2 cellular contexts compared by ENCODE assay signal in the genomic region with DNA sequence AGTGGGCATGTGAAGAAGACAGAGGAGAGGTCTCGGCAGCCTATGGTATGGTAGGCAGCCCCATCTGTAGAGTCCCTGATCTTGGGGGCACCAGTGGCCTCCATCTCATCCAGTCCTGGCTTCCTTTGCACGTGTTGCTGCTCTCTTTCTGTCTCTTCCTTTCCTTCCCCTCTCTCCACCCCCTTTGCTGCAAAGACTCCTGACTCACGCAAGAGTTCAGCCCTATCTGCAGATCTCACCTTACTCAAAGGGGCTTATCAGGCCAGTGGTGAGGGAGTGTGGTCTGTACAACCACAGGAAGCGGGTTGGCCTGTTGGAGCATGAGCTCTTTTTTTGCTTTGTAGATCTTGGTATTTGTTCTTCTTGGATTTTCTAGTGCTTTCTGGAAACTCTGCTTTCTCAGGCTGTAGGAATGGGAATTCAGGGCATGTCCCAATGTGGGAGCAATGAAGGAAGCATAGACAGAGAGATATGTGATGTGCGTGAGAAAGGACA.
TF ChIP-seq lines count a peak whose summit lies in the region.

No MANE protein-coding gene starts in this region.

TF ChIP-seq in K562, 482 proteins besides CTCF, POLR2A, EP300 and RAD21 (continues in another document):
- TF ChIP-seq ELF2 (CRISPR knock-in tag; IDR thresholded peaks at IDR 0.05) (no peak), PTTG1 (tag; IDR thresholded peaks at IDR 0.05; ENCODE audit: low read depth) (no peak), NFYB (IDR thresholded peaks at IDR 0.05; ENCODE audit: extremely low read depth, insufficient read length) (no peak), STAT5A (IDR thresholded peaks at IDR 0.05; ENCODE audit: borderline replicate concordance, low read length) (peak; percentile 87), BACH1 (tag; IDR thresholded peaks at IDR 0.05) (peak; percentile 86; the same call in 1 of the 2 replicates), IRF2 (CRISPR knock-in tag; IDR thresholded peaks at IDR 0.05) (no peak), COPS2 (conservative IDR thresholded peaks at IDR 0.05) (no peak), ZSCAN29 (IDR thresholded peaks at IDR 0.05) (no peak), ZBTB8A (IDR thresholded peaks at IDR 0.05; ENCODE audit: partially characterized antibody) (no peak), XRCC3 (IDR thresholded peaks at IDR 0.05) (no peak), ZSCAN32 (CRISPR knock-in tag; IDR thresholded peaks at IDR 0.05) (no peak), CEBPB (tag; IDR thresholded peaks at IDR 0.05) (peak; percentile 73)
- TF ChIP-seq, protein P1, sequence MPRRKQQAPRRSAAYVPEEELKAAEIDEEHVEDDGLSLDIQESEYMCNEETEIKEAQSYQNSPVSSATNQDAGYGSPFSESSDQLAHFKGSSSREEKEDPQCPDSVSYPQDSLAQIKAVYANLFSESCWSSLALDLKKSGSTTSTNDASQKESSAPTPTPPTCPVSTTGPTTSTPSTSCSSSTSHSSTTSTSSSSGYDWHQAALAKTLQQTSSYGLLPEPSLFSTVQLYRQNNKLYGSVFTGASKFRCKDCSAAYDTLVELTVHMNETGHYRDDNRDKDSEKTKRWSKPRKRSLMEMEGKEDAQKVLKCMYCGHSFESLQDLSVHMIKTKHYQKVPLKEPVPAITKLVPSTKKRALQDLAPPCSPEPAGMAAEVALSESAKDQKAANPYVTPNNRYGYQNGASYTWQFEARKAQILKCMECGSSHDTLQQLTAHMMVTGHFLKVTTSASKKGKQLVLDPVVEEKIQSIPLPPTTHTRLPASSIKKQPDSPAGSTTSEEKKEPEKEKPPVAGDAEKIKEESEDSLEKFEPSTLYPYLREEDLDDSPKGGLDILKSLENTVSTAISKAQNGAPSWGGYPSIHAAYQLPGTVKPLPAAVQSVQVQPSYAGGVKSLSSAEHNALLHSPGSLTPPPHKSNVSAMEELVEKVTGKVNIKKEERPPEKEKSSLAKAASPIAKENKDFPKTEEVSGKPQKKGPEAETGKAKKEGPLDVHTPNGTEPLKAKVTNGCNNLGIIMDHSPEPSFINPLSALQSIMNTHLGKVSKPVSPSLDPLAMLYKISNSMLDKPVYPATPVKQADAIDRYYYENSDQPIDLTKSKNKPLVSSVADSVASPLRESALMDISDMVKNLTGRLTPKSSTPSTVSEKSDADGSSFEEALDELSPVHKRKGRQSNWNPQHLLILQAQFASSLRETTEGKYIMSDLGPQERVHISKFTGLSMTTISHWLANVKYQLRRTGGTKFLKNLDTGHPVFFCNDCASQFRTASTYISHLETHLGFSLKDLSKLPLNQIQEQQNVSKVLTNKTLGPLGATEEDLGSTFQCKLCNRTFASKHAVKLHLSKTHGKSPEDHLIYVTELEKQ (CRISPR knock-in tag; IDR thresholded peaks at IDR 0.05) = no peak
- TF ChIP-seq, protein P2, sequence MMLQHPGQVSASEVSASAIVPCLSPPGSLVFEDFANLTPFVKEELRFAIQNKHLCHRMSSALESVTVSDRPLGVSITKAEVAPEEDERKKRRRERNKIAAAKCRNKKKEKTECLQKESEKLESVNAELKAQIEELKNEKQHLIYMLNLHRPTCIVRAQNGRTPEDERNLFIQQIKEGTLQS (IDR thresholded peaks at IDR 0.05) = peak; percentile 80
- TF ChIP-seq, protein P2 (CRISPR knock-in tag; conservative IDR thresholded peaks at IDR 0.05) = peak; percentile 56; the same call in 1 of the 2 replicates
- TF ChIP-seq, protein P3, sequence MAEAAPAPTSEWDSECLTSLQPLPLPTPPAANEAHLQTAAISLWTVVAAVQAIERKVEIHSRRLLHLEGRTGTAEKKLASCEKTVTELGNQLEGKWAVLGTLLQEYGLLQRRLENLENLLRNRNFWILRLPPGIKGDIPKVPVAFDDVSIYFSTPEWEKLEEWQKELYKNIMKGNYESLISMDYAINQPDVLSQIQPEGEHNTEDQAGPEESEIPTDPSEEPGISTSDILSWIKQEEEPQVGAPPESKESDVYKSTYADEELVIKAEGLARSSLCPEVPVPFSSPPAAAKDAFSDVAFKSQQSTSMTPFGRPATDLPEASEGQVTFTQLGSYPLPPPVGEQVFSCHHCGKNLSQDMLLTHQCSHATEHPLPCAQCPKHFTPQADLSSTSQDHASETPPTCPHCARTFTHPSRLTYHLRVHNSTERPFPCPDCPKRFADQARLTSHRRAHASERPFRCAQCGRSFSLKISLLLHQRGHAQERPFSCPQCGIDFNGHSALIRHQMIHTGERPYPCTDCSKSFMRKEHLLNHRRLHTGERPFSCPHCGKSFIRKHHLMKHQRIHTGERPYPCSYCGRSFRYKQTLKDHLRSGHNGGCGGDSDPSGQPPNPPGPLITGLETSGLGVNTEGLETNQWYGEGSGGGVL (CRISPR knock-in tag; IDR thresholded peaks at IDR 0.05) = no peak
- TF ChIP-seq, protein P4, sequence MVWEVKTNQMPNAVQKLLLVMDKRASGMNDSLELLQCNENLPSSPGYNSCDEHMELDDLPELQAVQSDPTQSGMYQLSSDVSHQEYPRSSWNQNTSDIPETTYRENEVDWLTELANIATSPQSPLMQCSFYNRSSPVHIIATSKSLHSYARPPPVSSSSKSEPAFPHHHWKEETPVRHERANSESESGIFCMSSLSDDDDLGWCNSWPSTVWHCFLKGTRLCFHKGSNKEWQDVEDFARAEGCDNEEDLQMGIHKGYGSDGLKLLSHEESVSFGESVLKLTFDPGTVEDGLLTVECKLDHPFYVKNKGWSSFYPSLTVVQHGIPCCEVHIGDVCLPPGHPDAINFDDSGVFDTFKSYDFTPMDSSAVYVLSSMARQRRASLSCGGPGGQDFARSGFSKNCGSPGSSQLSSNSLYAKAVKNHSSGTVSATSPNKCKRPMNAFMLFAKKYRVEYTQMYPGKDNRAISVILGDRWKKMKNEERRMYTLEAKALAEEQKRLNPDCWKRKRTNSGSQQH (CRISPR knock-in tag; IDR thresholded peaks at IDR 0.05) = peak; percentile 85; the same call in 1 of the 2 replicates
- TF ChIP-seq, protein P5, sequence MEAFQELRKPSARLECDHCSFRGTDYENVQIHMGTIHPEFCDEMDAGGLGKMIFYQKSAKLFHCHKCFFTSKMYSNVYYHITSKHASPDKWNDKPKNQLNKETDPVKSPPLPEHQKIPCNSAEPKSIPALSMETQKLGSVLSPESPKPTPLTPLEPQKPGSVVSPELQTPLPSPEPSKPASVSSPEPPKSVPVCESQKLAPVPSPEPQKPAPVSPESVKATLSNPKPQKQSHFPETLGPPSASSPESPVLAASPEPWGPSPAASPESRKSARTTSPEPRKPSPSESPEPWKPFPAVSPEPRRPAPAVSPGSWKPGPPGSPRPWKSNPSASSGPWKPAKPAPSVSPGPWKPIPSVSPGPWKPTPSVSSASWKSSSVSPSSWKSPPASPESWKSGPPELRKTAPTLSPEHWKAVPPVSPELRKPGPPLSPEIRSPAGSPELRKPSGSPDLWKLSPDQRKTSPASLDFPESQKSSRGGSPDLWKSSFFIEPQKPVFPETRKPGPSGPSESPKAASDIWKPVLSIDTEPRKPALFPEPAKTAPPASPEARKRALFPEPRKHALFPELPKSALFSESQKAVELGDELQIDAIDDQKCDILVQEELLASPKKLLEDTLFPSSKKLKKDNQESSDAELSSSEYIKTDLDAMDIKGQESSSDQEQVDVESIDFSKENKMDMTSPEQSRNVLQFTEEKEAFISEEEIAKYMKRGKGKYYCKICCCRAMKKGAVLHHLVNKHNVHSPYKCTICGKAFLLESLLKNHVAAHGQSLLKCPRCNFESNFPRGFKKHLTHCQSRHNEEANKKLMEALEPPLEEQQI (IDR thresholded peaks at IDR 0.05) = peak; percentile 69; the same call in 1 of the 2 replicates

TF ChIP-seq in WTC11, 78 proteins besides CTCF, POLR2A, EP300 and RAD21:
- TF ChIP-seq ATF1 (CRISPR knock-in tag; IDR thresholded peaks at IDR 0.05) (no peak), ELF4 (CRISPR knock-in tag; IDR thresholded peaks at IDR 0.05; ENCODE audit: low read depth) (no peak), OVOL2 (CRISPR knock-in tag; IDR thresholded peaks at IDR 0.05; ENCODE audit: borderline replicate concordance) (no peak), CBFB (CRISPR knock-in tag; IDR thresholded peaks at IDR 0.05; ENCODE audit: low read depth) (no peak), CREM (CRISPR knock-in tag; IDR thresholded peaks at IDR 0.05) (no peak), NFATC4 (CRISPR knock-in tag; IDR thresholded peaks at IDR 0.05) (no peak), ZNF263 (CRISPR knock-in tag; IDR thresholded peaks at IDR 0.05; ENCODE audit: low read depth) (no peak), RELA (CRISPR knock-in tag; IDR thresholded peaks at IDR 0.05; ENCODE audit: borderline replicate concordance) (no peak), FOXJ3 (CRISPR knock-in tag; IDR thresholded peaks at IDR 0.05; ENCODE audit: borderline replicate concordance) (no peak), ZNF416 (CRISPR knock-in tag; IDR thresholded peaks at IDR 0.05) (no peak), NR1H2 (CRISPR knock-in tag; IDR thresholded peaks at IDR 0.05) (no peak), HMGA2 (CRISPR knock-in tag; IDR thresholded peaks at IDR 0.05) (no peak)
- TF ChIP-seq, protein P6, sequence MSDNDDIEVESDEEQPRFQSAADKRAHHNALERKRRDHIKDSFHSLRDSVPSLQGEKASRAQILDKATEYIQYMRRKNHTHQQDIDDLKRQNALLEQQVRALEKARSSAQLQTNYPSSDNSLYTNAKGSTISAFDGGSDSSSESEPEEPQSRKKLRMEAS (CRISPR knock-in tag; IDR thresholded peaks at IDR 0.05) = no peak
- TF ChIP-seq, protein P7, sequence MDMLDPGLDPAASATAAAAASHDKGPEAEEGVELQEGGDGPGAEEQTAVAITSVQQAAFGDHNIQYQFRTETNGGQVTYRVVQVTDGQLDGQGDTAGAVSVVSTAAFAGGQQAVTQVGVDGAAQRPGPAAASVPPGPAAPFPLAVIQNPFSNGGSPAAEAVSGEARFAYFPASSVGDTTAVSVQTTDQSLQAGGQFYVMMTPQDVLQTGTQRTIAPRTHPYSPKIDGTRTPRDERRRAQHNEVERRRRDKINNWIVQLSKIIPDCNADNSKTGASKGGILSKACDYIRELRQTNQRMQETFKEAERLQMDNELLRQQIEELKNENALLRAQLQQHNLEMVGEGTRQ (CRISPR knock-in tag; IDR thresholded peaks at IDR 0.05) = no peak
- TF ChIP-seq, protein P8, sequence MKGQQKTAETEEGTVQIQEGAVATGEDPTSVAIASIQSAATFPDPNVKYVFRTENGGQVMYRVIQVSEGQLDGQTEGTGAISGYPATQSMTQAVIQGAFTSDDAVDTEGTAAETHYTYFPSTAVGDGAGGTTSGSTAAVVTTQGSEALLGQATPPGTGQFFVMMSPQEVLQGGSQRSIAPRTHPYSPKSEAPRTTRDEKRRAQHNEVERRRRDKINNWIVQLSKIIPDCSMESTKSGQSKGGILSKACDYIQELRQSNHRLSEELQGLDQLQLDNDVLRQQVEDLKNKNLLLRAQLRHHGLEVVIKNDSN (CRISPR knock-in tag; IDR thresholded peaks at IDR 0.05) = no peak
- TF ChIP-seq, protein P9, sequence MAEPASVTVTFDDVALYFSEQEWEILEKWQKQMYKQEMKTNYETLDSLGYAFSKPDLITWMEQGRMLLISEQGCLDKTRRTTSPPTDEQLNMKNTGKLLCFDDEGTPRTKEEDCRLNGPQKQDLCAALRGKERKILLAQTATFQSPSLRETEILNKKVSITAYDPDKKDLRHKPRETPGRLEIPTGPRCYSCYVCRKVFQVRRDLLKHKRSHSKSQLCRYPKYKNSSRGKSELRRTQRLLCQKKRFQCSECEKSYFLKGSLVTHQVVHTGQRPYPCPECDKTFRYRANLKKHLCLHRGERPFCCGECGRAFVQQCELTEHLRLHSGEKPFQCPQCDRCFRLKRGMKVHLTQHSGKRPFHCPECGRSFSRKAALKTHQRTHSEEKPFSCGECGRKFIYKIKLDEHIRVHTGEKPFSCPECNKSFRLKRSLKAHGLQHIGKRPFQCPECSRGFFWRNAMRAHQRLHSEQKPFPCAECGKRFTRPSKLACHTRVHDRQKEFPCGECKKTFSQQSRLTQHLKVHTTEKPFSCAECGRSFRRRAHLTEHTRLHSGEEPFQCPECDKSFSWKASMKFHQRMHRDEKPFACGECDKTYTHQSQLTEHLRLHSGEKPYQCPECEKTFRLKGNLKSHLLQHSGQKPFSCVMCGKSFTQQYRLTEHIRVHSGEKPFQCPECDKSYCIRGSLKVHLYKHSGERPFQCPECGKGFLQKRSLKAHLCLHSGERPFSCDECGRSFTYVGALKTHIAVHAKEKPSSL (CRISPR knock-in tag; conservative IDR thresholded peaks at IDR 0.05) = no peak
- TF ChIP-seq, protein P10, sequence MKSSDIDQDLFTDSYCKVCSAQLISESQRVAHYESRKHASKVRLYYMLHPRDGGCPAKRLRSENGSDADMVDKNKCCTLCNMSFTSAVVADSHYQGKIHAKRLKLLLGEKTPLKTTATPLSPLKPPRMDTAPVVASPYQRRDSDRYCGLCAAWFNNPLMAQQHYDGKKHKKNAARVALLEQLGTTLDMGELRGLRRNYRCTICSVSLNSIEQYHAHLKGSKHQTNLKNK (CRISPR knock-in tag; IDR thresholded peaks at IDR 0.05) = no peak
